Comparison of ENCODE assay signal across 29 cellular contexts in the genomic region with DNA sequence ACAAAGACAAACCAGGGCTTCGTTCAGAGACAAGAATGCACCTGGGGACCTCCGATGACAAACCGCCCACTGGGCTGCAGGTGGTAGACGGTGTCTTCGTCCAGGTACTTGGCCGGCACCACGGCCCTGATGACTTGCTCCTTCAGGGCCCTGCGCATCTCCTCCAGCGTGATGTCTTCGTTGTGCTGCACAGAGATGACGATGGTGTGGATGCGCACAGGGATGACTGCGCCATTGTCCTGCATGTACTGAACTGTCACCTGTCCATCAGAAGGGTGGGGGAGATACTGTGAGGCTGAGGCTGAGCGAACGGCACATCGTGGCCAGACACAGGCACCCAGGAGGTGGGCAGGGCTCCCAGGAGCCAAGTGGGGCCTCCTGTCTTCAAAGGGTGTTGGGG. TPM values are rescaled to one million over a fixed set of nuclear protein-coding genes. Genes with fewer than 3 reads are reported as not detected.
"Had no signal": no experiment of that assay in that cellular context is flagged by ENCODE, and none has a peak within 500 bp of the region (broad histone marks: within the 10 kb centered on the region; RNA-seq: fewer than 3 reads in every experiment).

No MANE protein-coding gene starts in this region.

- H3K4me1 ChIP-seq: ascending aorta, gastrocnemius medialis, left lung, sigmoid colon, upper lobe of left lung had no signal

- H3K27ac ChIP-seq: ascending aorta, coronary artery, gastrocnemius medialis, left lung, sigmoid colon, upper lobe of left lung had no signal

- H3K9me3 Mint-ChIP-seq: activated CD4-positive, alpha-beta T cell treated with anti-CD3 and anti-CD28 coated beads, Interleukin-2, amount 10 ng/mL, durations not matched to agents 24 days and 14 days; activated T-helper 2 cell treated with anti-CD3 and anti-CD28 coated beads, Interferon-gamma antibody, Interleukin-2, Interleukin-4, amounts not matched to agents 10 μg/mL and 5 μg/mL and 100 μg/mL, durations not matched to agents 14 hours and 24 hours and 36 hours; brain; immature natural killer cell; natural killer cell treated with Interleukin-12 subunit alpha and Interleukin-12 subunit beta and Interleukin-15 and Interleukin-18, amount 100 ng/mL, for 72 hours; stimulated activated effector memory CD8-positive, alpha-beta T cell treated with anti-CD3 and anti-CD28 coated beads, Interleukin-12 subunit alpha, Interleukin-12 subunit beta, amount 100 ng/mL, for 72 hours; stimulated activated naive CD8-positive, alpha-beta T cell treated with anti-CD3 and anti-CD28 coated beads, Interleukin-15, Interleukin-2, amounts not matched to agents 100 ng/mL and 50 ng/mL, for 24 hours had no signal

- H3K27me3 Mint-ChIP-seq: activated CD4-positive, alpha-beta T cell treated with anti-CD3 and anti-CD28 coated beads, Interleukin-2, amount 10 ng/mL, durations not matched to agents 24 days and 14 days; activated naive CD8-positive, alpha-beta T cell; natural killer cell treated with Interleukin-12 subunit alpha and Interleukin-12 subunit beta and Interleukin-15 and Interleukin-18, amount 100 ng/mL, for 72 hours; stimulated activated naive CD8-positive, alpha-beta T cell treated with anti-CD3 and anti-CD28 coated beads, Interleukin-15, Interleukin-2, amounts not matched to agents 100 ng/mL and 50 ng/mL, for 24 hours had no signal

- H3K36me3 ChIP-seq: ascending aorta, cardiac muscle cell, gastrocnemius medialis, left lung, sigmoid colon, upper lobe of left lung had no signal

- DNase-seq: activated CD4-positive, alpha-beta T cell treated with anti-CD3 and anti-CD28 coated beads, Interleukin-2, amount 10 ng/mL, durations not matched to agents 24 days and 14 days; activated CD4-positive, CD25-positive, alpha-beta regulatory T cell treated with anti-CD3 and anti-CD28 coated beads, Interleukin-2, amount 50 U/mL, for 72 hours; activated naive CD4-positive, alpha-beta T cell; activated T-cell treated with anti-CD3 and anti-CD28 coated beads, Interleukin-2, amount 50 U/mL, for 48 hours; effector memory CD4-positive, alpha-beta T cell; erythroblast; gastrocnemius medialis; hypothalamus; immature natural killer cell; left lung; mucosa of descending colon; sigmoid colon; SK-N-SH; small intestine; stimulated activated CD4-positive, alpha-beta T cell treated with anti-CD3 and anti-CD28 coated beads, Interleukin-4, amount 100 ng/mL, for 24 hours; T-helper 17 cell; upper lobe of left lung had no signal

- ATAC-seq: gastrocnemius medialis; left lung; mucosa of descending colon; natural killer cell treated with Interleukin-12 subunit alpha and Interleukin-12 subunit beta and Interleukin-15 and Interleukin-18, amount 100 ng/mL, for 72 hours; stimulated activated effector memory CD8-positive, alpha-beta T cell treated with anti-CD3 and anti-CD28 coated beads, Interleukin-12 subunit alpha, Interleukin-12 subunit beta, amount 100 ng/mL, for 72 hours; T-helper 17 cell had no signal

- H3K4me3 ChIP-seq: ascending aorta, cardiac muscle cell, coronary artery, dorsolateral prefrontal cortex, gastrocnemius medialis, left lung, mucosa of descending colon, sigmoid colon, upper lobe of left lung had no signal

- H3K27ac Mint-ChIP-seq: activated CD4-positive, alpha-beta T cell treated with anti-CD3 and anti-CD28 coated beads, Interleukin-2, amount 10 ng/mL, durations not matched to agents 24 days and 14 days; activated naive CD8-positive, alpha-beta T cell; activated T-helper 2 cell treated with anti-CD3 and anti-CD28 coated beads, Interferon-gamma antibody, Interleukin-2, Interleukin-4, amounts not matched to agents 10 μg/mL and 5 μg/mL and 100 μg/mL, durations not matched to agents 14 hours and 24 hours and 36 hours; brain; immature natural killer cell; natural killer cell treated with Interleukin-12 subunit alpha and Interleukin-12 subunit beta and Interleukin-15 and Interleukin-18, amount 100 ng/mL, for 72 hours; stimulated activated effector memory CD8-positive, alpha-beta T cell treated with anti-CD3 and anti-CD28 coated beads, Interleukin-12 subunit alpha, Interleukin-12 subunit beta, amount 100 ng/mL, for 72 hours; stimulated activated naive CD8-positive, alpha-beta T cell treated with anti-CD3 and anti-CD28 coated beads, Interleukin-15, Interleukin-2, amounts not matched to agents 100 ng/mL and 50 ng/mL, for 24 hours; T-helper 17 cell had no signal

- H3K27me3 ChIP-seq: ascending aorta, cardiac muscle cell, gastrocnemius medialis, left lung, sigmoid colon, upper lobe of left lung had no signal

- H3K9me3 ChIP-seq: ascending aorta, gastrocnemius medialis, left lung, mucosa of descending colon, sigmoid colon, SK-N-SH, upper lobe of left lung had no signal

- H3K4me3 Mint-ChIP-seq: activated CD4-positive, alpha-beta T cell treated with anti-CD3 and anti-CD28 coated beads, Interleukin-2, amount 10 ng/mL, durations not matched to agents 24 days and 14 days; activated naive CD8-positive, alpha-beta T cell; brain; immature natural killer cell; natural killer cell treated with Interleukin-12 subunit alpha and Interleukin-12 subunit beta and Interleukin-15 and Interleukin-18, amount 100 ng/mL, for 72 hours; stimulated activated effector memory CD8-positive, alpha-beta T cell treated with anti-CD3 and anti-CD28 coated beads, Interleukin-12 subunit alpha, Interleukin-12 subunit beta, amount 100 ng/mL, for 72 hours; stimulated activated naive CD8-positive, alpha-beta T cell treated with anti-CD3 and anti-CD28 coated beads, Interleukin-15, Interleukin-2, amounts not matched to agents 100 ng/mL and 50 ng/mL, for 24 hours; T-helper 17 cell had no signal

- H3K4me1 Mint-ChIP-seq: activated CD4-positive, alpha-beta T cell treated with anti-CD3 and anti-CD28 coated beads, Interleukin-2, amount 10 ng/mL, durations not matched to agents 24 days and 14 days; brain; immature natural killer cell; stimulated activated effector memory CD8-positive, alpha-beta T cell treated with anti-CD3 and anti-CD28 coated beads, Interleukin-12 subunit alpha, Interleukin-12 subunit beta, amount 100 ng/mL, for 72 hours had no signal

- H3K36me3 Mint-ChIP-seq: activated naive CD8-positive, alpha-beta T cell; brain; immature natural killer cell; natural killer cell treated with Interleukin-12 subunit alpha and Interleukin-12 subunit beta and Interleukin-15 and Interleukin-18, amount 100 ng/mL, for 72 hours; stimulated activated effector memory CD8-positive, alpha-beta T cell treated with anti-CD3 and anti-CD28 coated beads, Interleukin-12 subunit alpha, Interleukin-12 subunit beta, amount 100 ng/mL, for 72 hours had no signal

RNA-seq across cellular contexts. Expression of a gene that starts 13.1 kb away (rescaled TPM):
- total RNA-seq: activated CD4-positive, alpha-beta T cell treated with anti-CD3 and anti-CD28 coated beads, Interleukin-2, amount 10 ng/mL, durations not matched to agents 24 days and 14 days; activated T-helper 2 cell treated with anti-CD3 and anti-CD28 coated beads, Interferon-gamma antibody, Interleukin-2, Interleukin-4, amounts not matched to agents 10 μg/mL and 5 μg/mL and 100 μg/mL, durations not matched to agents 14 hours and 24 hours and 36 hours; lung microvascular endothelial cell; natural killer cell treated with Interleukin-12 subunit alpha and Interleukin-12 subunit beta and Interleukin-15 and Interleukin-18, amount 100 ng/mL, for 72 hours; osteoblast; sigmoid colon; T-helper 17 cell had no signal
- polyA plus RNA-seq: immature natural killer cell had no signal
